ENCODE assay signal across 1 cellular context in the genomic region with DNA sequence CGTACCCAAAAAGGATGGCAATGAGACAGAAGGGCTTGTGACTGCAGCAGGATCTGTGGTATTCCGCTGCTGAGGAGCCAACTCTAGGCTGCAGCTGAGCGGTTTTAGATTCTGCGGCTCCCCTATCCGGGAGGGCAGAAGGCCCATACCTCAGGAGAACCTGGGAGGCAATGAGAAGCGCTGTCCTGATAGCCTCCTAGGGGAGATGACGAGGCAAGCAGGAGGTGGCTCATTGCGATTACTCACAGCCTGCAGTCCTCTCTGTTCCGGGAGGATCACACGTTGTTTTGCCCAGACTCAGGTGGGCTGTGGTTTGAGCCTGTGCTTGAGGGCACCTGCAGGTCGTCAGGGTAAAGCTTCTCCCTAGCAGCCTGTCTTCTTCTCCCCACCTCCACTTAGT.
TF ChIP-seq lines count a peak whose summit lies in the region.

No MANE protein-coding gene starts in this region.

TF ChIP-seq in HEK293, 187 proteins besides CTCF, POLR2A, EP300 and RAD21 (continued from another document):
- no peak for TF ChIP-seq SCRT1 (tag by site-specific recombination; IDR thresholded peaks at IDR 0.05; ENCODE audit: borderline replicate concordance)
- TF ChIP-seq MZF1 (tag by site-specific recombination; IDR thresholded peaks at IDR 0.05; ENCODE audit: borderline replicate concordance) = no peak
